ENCODE assay signal across 36 cellular contexts in the genomic region with DNA sequence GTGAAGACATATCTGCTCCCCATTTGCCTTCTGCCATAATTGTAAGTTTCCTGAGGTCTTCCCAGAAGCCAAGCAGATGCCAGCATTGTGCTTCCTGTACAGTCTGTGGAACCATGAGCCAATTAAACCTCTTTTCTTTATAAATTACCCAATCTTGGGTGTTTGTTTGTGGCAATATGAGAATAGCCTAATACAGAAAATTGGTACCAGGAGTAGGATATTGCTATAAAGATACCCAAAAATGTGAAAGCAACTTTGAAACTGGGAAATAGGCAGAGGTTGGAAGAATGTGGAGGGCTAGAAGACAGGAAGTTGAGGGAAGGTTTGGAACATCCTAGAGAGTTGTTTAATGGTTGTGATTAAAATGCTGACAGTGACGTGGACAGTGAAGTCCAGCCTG.
"Had no signal": no experiment of that assay in that cellular context is flagged by ENCODE, and none has a peak within 500 bp of the region (broad histone marks: within the 10 kb centered on the region; RNA-seq: fewer than 3 reads in every experiment).

No MANE protein-coding gene starts in this region.

- H3K27ac ChIP-seq: adrenal gland, body of pancreas, brain microvascular endothelial cell, breast epithelium, VCaP had no signal

- H3K36me3 ChIP-seq: adrenal gland, brain microvascular endothelial cell, breast epithelium had no signal

- ATAC-seq: activated CD8-positive, alpha-beta T cell treated with anti-CD3 and anti-CD28 coated beads for 36 hours; activated naive CD4-positive, alpha-beta T cell treated with anti-CD3 and anti-CD28 coated beads, Interleukin-2, amount 50 U/mL, for 72 hours; activated T-cell treated with anti-CD3 and anti-CD28 coated beads, Interleukin-2, amount 50 U/mL, for 4 hours; activated T-cell treated with anti-CD3 and anti-CD28 coated beads, Interleukin-2, amount 50 U/mL, for 72 hours; activated T-helper 17 cell treated with anti-CD3 and anti-CD28 coated beads, Interleukin-2, amount 50 U/mL, for 72 hours; body of pancreas had no signal

- H3K27me3 Mint-ChIP-seq: activated CD4-positive, alpha-beta memory T cell treated with anti-CD3 and anti-CD28 coated beads for 36 hours; activated CD8-positive, alpha-beta T cell treated with anti-CD3 and anti-CD28 coated beads for 36 hours; activated naive CD8-positive, alpha-beta T cell treated with anti-CD3 and anti-CD28 coated beads for 36 hours; activated T-helper 17 cell treated with anti-CD3 and anti-CD28 coated beads, Interleukin-2, amount 50 U/mL, for 72 hours had no signal

- H3K4me3 ChIP-seq: adrenal gland, body of pancreas, breast epithelium had no signal

- H3K4me1 Mint-ChIP-seq: activated T-helper 17 cell treated with anti-CD3 and anti-CD28 coated beads, Interleukin-2, amount 50 U/mL, for 72 hours had no signal

- H3K36me3 Mint-ChIP-seq: activated naive CD8-positive, alpha-beta T cell treated with anti-CD3 and anti-CD28 coated beads for 36 hours had no signal

- H3K4me1 ChIP-seq: adrenal gland, breast epithelium had no signal

- H3K4me3 Mint-ChIP-seq: activated B cell treated with CpG ODN at 0.5 μM for 24 hours; activated CD4-positive, alpha-beta memory T cell treated with anti-CD3 and anti-CD28 coated beads for 36 hours; activated CD4-positive, alpha-beta T cell treated with anti-CD3 and anti-CD28 coated beads, Interleukin-2, amount 10 ng/mL, durations not matched to agents 24 days and 14 days; activated CD8-positive, alpha-beta T cell treated with anti-CD3 and anti-CD28 coated beads for 36 hours; activated naive CD4-positive, alpha-beta T cell treated with anti-CD3 and anti-CD28 coated beads for 36 hours; activated naive CD8-positive, alpha-beta T cell treated with anti-CD3 and anti-CD28 coated beads for 36 hours; activated T-cell treated with anti-CD3 and anti-CD28 coated beads, Interleukin-2, amount 50 U/mL, for 4 hours; activated T-cell treated with anti-CD3 and anti-CD28 coated beads, Interleukin-2, amount 50 U/mL, for 72 hours; activated T-helper 1 cell treated with anti-CD3 and anti-CD28 coated beads, Interleukin-12 subunit alpha, Interleukin-12 subunit beta, Interleukin-2, Interleukin-4 antibody, amounts not matched to agents 30 ng/mL and 10 ng/mL and 1 ng/mL, durations not matched to agents 14 hours and 24 hours and 36 hours; activated T-helper 17 cell treated with anti-CD3 and anti-CD28 coated beads, Interleukin-2, amount 50 U/mL, for 72 hours; T-helper 1 cell treated with Interleukin-12 subunit alpha and Interleukin-12 subunit beta and Interleukin-4 antibody, amounts not matched to agents 30 μg/mL and 1 μg/mL, for 36 hours; T-helper 2 cell treated with Interferon-gamma antibody and Interleukin-4, amounts not matched to agents 5 μg/mL and 100 μg/mL, for 36 hours had no signal

- H3K27ac Mint-ChIP-seq: activated B cell treated with CpG ODN at 0.5 μM for 24 hours; activated CD4-positive, alpha-beta memory T cell treated with anti-CD3 and anti-CD28 coated beads for 36 hours; activated CD4-positive, alpha-beta T cell treated with anti-CD3 and anti-CD28 coated beads, Interleukin-2, amount 10 ng/mL, durations not matched to agents 24 days and 14 days; activated CD8-positive, alpha-beta T cell treated with anti-CD3 and anti-CD28 coated beads for 36 hours; activated naive CD4-positive, alpha-beta T cell treated with anti-CD3 and anti-CD28 coated beads for 36 hours; activated naive CD4-positive, alpha-beta T cell treated with anti-CD3 and anti-CD28 coated beads, Interleukin-2, amount 50 U/mL, for 72 hours; activated naive CD8-positive, alpha-beta T cell treated with anti-CD3 and anti-CD28 coated beads for 36 hours; activated T-cell treated with anti-CD3 and anti-CD28 coated beads, Interleukin-2, amount 50 U/mL, for 72 hours; activated T-helper 1 cell treated with anti-CD3 and anti-CD28 coated beads, Interleukin-12 subunit alpha, Interleukin-12 subunit beta, Interleukin-2, Interleukin-4 antibody, amounts not matched to agents 30 ng/mL and 10 ng/mL and 1 ng/mL, durations not matched to agents 14 hours and 24 hours and 36 hours; activated T-helper 17 cell treated with anti-CD3 and anti-CD28 coated beads, Interleukin-2, amount 50 U/mL, for 72 hours; T-helper 1 cell treated with Interleukin-12 subunit alpha and Interleukin-12 subunit beta and Interleukin-4 antibody, amounts not matched to agents 30 μg/mL and 1 μg/mL, for 36 hours; T-helper 2 cell treated with Interferon-gamma antibody and Interleukin-4, amounts not matched to agents 5 μg/mL and 100 μg/mL, for 36 hours had no signal

- H3K9me3 ChIP-seq: body of pancreas had no signal

- FAIRE-seq: astrocyte, TTC549 had no signal

- H3K27me3 ChIP-seq: adrenal gland, body of pancreas, brain microvascular endothelial cell, breast epithelium had no signal

- DNase-seq: activated B cell treated with CpG ODN at 0.5 μM for 24 hours; activated CD4-positive, alpha-beta memory T cell treated with anti-CD3 and anti-CD28 coated beads for 36 hours; activated CD4-positive, alpha-beta T cell treated with anti-CD3 and anti-CD28 coated beads for 4 hours; activated CD4-positive, alpha-beta T cell treated with anti-CD3 and anti-CD28 coated beads, Interleukin-2, amount 10 ng/mL, durations not matched to agents 24 days and 14 days; activated CD4-positive, alpha-beta T cell treated with anti-CD3 and anti-CD28 coated beads, Interleukin-2, amount 50 U/mL, for 1 hour; activated CD4-positive, alpha-beta T cell treated with anti-CD3 and anti-CD28 coated beads, Interleukin-2, amount 50 U/mL, for 4 hours; activated CD4-positive, CD25-positive, alpha-beta regulatory T cell treated with anti-CD3 and anti-CD28 coated beads, Interleukin-2, amount 50 U/mL, for 72 hours; activated CD8-positive, alpha-beta memory T cell treated with anti-CD3 and anti-CD28 coated beads, Interleukin-2, amount 50 U/mL, for 4 hours; activated CD8-positive, alpha-beta T cell treated with anti-CD3 and anti-CD28 coated beads for 36 hours; activated effector memory CD4-positive, alpha-beta T cell treated with anti-CD3 and anti-CD28 coated beads, Interleukin-2, amount 50 U/mL, for 16 hours; activated gamma-delta T cell treated with Interleukin-2 at 50 U/mL for 16 hours; activated naive CD4-positive, alpha-beta T cell; activated naive CD4-positive, alpha-beta T cell treated with anti-CD3 and anti-CD28 coated beads for 36 hours; activated naive CD4-positive, alpha-beta T cell treated with anti-CD3 and anti-CD28 coated beads, Interleukin-2, amount 50 U/mL, for 16 hours; activated naive CD8-positive, alpha-beta T cell treated with anti-CD3 and anti-CD28 coated beads for 36 hours; activated T-cell treated with anti-CD3 and anti-CD28 coated beads for 4 hours; activated T-cell treated with anti-CD3 and anti-CD28 coated beads, Interleukin-2, amount 50 U/mL, for 1 hour; activated T-cell treated with anti-CD3 and anti-CD28 coated beads, Interleukin-2, amount 50 U/mL, for 4 hours; activated T-cell treated with anti-CD3 and anti-CD28 coated beads, Interleukin-2, amount 50 U/mL, for 72 hours; adrenal gland; amniotic stem cell; aorta; body of pancreas; brain microvascular endothelial cell; central memory CD4-positive, alpha-beta T cell; T-helper 2 cell; T-helper 9 cell had no signal
